In genomic region chr7:73201264-73201663, GRCh38 we compare ENCODE assay signal across 7 cellular contexts.
A peak's percentile ranks its signal among the peaks of the same experiment; 100 is the strongest.
DNase-seq lines count a peak whose midpoint lies in the region; ATAC-seq and TF ChIP-seq lines count a peak whose summit lies in the region.
"Not testable (repeated sequence)": the region's sequence is repeated elsewhere in the genome, so short reads cannot be mapped to it uniquely, and the experiment has no call there.

No MANE protein-coding gene starts in this region.

- TF ChIP-seq EP300 in sigmoid colon (IDR thresholded peaks at IDR 0.05): not testable (repeated sequence)

- CTCF ChIA-PET in PC-9 (lab: Charles Lee): not testable (repeated sequence)

- not testable (repeated sequence) for TF ChIP-seq POLR2A in sigmoid colon (IDR thresholded peaks at IDR 0.05)

- intact Hi-C loops in PC-9 (cut with micrococcal nuclease; ENCODE audit: unreplicated experiment); activated CD4-positive, alpha-beta T cell treated with anti-CD3 and anti-CD28 coated beads, Interleukin-2, amount 10 ng/mL, durations not matched to agents 24 days and 14 days (cut with micrococcal nuclease); cardiac septum (cut with DNase I); sigmoid colon (cut with DNase I); upper lobe of right lung (cut with DNase I): not testable (repeated sequence)

- not testable (repeated sequence) for H3K36me3 Mint-ChIP-seq in activated CD4-positive, alpha-beta T cell treated with anti-CD3 and anti-CD28 coated beads, Interleukin-2, amount 10 ng/mL, durations not matched to agents 24 days and 14 days (ENCODE audit: low read depth)

- H3K27me3 Mint-ChIP-seq in activated CD4-positive, alpha-beta T cell treated with anti-CD3 and anti-CD28 coated beads, Interleukin-2, amount 10 ng/mL, durations not matched to agents 24 days and 14 days: not testable (repeated sequence)

- not testable (repeated sequence) for H3F3A ChIP-seq in PC-9 (ENCODE audit: insufficient read depth, low read depth)

- BruUV-seq in PC-9 (replicated peaks; lab: Mats Ljungman, UMichigan): not testable (repeated sequence)

- H3K79me2 ChIP-seq in PC-9 (ENCODE audit: low read depth): not testable (repeated sequence)

- not testable (repeated sequence) for H3K27ac Mint-ChIP-seq in activated CD4-positive, alpha-beta T cell treated with anti-CD3 and anti-CD28 coated beads, Interleukin-2, amount 10 ng/mL, durations not matched to agents 24 days and 14 days

- ATAC-seq in left lobe of liver, upper lobe of right lung: not testable (repeated sequence)

- not testable (repeated sequence) for H3K9me3 Mint-ChIP-seq in activated CD4-positive, alpha-beta T cell treated with anti-CD3 and anti-CD28 coated beads, Interleukin-2, amount 10 ng/mL, durations not matched to agents 24 days and 14 days

- not testable (repeated sequence) for H2AFZ ChIP-seq in PC-9

- not testable (repeated sequence) for H3K9me3 ChIP-seq in PC-9 (ENCODE audit: insufficient read depth, low read depth); sigmoid colon; upper lobe of right lung

- H3K4me1 ChIP-seq in PC-9 (replicated peaks; ENCODE audit: insufficient read depth); sigmoid colon; upper lobe of right lung: not testable (repeated sequence)

- POLR2A ChIA-PET in PC-9 (lab: Charles Lee; ENCODE audit: unreplicated experiment): not testable (repeated sequence)

- H3K4me1 Mint-ChIP-seq in activated CD4-positive, alpha-beta T cell treated with anti-CD3 and anti-CD28 coated beads, Interleukin-2, amount 10 ng/mL, durations not matched to agents 24 days and 14 days: not testable (repeated sequence)

- not testable (repeated sequence) for H3K4me2 ChIP-seq in PC-9

- WGBS in sigmoid colon, 2 donors: 95 to 97% methylated on average over 8 of the region's 9 CpGs

- not testable (repeated sequence) for H3K36me3 ChIP-seq in PC-9 (ENCODE audit: low read depth); sigmoid colon; upper lobe of right lung

- H3K27ac ChIP-seq in PC-9 (peak overlapping the region; percentile 74), coronary artery (peak overlapping the region in 1 of 2 donors; percentile 58), sigmoid colon (peak overlapping the region in 3 of 4 donors; percentile 59 to 68 (median 66))
- not testable (repeated sequence) for H3K27ac ChIP-seq in upper lobe of right lung

- H3K9me2 ChIP-seq in PC-9 (ENCODE audit: insufficient read depth): not testable (repeated sequence)

- H3K4me3 ChIP-seq in PC-9, coronary artery, sigmoid colon, upper lobe of right lung: not testable (repeated sequence)

- DNase-seq in PC-9: not testable (repeated sequence)
- DNase-seq in activated CD4-positive, alpha-beta T cell treated with anti-CD3 and anti-CD28 coated beads, Interleukin-2, amount 10 ng/mL, durations not matched to agents 24 days and 14 days: peak; percentile 43
- DNase-seq in coronary artery (ENCODE audit: low spot score) (peak; percentile 28), cardiac septum (ENCODE audit: low spot score) (peak; percentile 22), left lobe of liver (ENCODE audit: low spot score) (peak; percentile 8), sigmoid colon (peak; percentile 30), upper lobe of right lung (peak; percentile 10)

- not testable (repeated sequence) for H3K27me3 ChIP-seq in PC-9 (ENCODE audit: insufficient read depth, low read depth); sigmoid colon; upper lobe of right lung

- not testable (repeated sequence) for H4K20me1 ChIP-seq in PC-9 (ENCODE audit: insufficient read depth)

- TF ChIP-seq CTCF in PC-9 (conservative IDR thresholded peaks at IDR 0.05); coronary artery (IDR thresholded peaks at IDR 0.05); sigmoid colon (IDR thresholded peaks at IDR 0.05); upper lobe of right lung (IDR thresholded peaks at IDR 0.05): not testable (repeated sequence)

- H3K4me3 Mint-ChIP-seq in activated CD4-positive, alpha-beta T cell treated with anti-CD3 and anti-CD28 coated beads, Interleukin-2, amount 10 ng/mL, durations not matched to agents 24 days and 14 days: not testable (repeated sequence)
